In the genomic region with DNA sequence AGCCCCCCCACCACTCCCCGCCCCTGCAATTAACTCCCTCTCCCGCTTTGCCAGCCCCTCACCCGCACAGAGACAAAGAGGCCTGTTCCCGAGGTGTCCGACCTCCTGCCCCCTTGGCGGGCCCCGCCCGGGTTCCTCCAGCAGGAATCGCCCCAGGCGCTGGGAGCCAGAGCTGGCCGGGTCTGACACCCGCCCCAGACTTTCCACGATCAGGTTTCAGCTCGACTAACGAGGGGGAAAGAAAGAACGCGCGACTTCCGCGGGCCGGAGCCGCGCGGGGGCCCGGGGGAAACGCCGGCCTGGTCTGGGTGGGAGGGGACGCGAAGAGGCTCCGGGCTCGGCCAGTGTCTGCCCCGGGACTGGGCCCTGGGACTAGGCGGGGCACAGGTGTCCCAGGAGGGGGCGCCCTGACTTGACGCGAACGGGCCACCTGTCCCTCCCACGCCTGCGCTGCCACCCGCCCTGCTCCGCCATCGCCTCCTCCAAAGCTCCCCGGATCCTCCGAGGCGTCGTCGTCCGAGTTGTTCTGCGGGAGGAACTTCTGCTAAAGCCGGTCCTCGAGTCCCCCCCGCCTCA, we compare ENCODE assay signal across 8 cellular contexts. TPM values are rescaled to one million over a fixed set of nuclear protein-coding genes. Genes with fewer than 3 reads are reported as not detected.
A peak's percentile ranks its signal among the peaks of the same experiment; 100 is the strongest.
DNase-seq lines count a peak whose midpoint lies in the region; ATAC-seq and TF ChIP-seq lines count a peak whose summit lies in the region.

No MANE protein-coding gene starts in this region.

- H3K9ac ChIP-seq in KMS-11: peak overlapping the region; percentile 19; the same call in 1 of the 2 replicates
- peak overlapping the region in 3 of 5 donors; percentile 5 to 56 (median 45) for H3K9ac ChIP-seq in subcutaneous abdominal adipose tissue (ENCODE audit: low read length in 5 of 5)

- DNase-seq in A673 (ENCODE audit: low spot score) (no peak), epithelial cell of proximal tubule (ENCODE audit: low read depth) (no peak), myocyte (ENCODE audit: low read depth) (peak; percentile 38)
- peak; percentile 23 to 34 for DNase-seq in activated CD4-positive, alpha-beta T cell treated with anti-CD3 and anti-CD28 coated beads, Interleukin-2, amount 50 U/mL, for 4 hours

- POLR2A ChIA-PET in A673 (lab: Charles Lee; ENCODE audit: low non-redundant PET): no interaction called here

- H3K4me3 ChIP-seq in A673 (ENCODE audit: low read depth, low read length, poor library complexity, severe bottlenecking) (peak overlapping the region; percentile 47), KMS-11 (IDR thresholded peaks at IDR 0.05; ENCODE audit: insufficient read depth, low read depth, low read length) (peak overlapping the region; percentile 51), epithelial cell of proximal tubule (ENCODE audit: low read depth, low read length) (peak overlapping the region; percentile 56), subcutaneous abdominal adipose tissue (ENCODE audit: low read depth in 1 of 5, low read length in 5 of 5) (peak overlapping the region in 4 of 5 donors; percentile 36 to 65 (median 59))

- CTCF ChIA-PET in A673 (lab: Charles Lee): interaction anchor here (0.9 kb wide), 1 partner anchor 42 kb away, joined by 14 read pairs; no protein-coding TSS in a partner anchor

- H4K20me1 ChIP-seq in KMS-11 (ENCODE audit: insufficient read depth): no peaks in the 10 kb centered on the region

- no peaks in the 10 kb centered on the region for H3K27me3 ChIP-seq in A673 (replicated peaks; ENCODE audit: insufficient read depth, low read depth, low read length, poor library complexity)
- H3K27me3 ChIP-seq in KMS-11 (ENCODE audit: insufficient read depth, low read depth): no peaks in the 10 kb centered on the region
- peaks cover 0 to 2% (median 0%) of the 10 kb centered on the region in 5 donors for H3K27me3 ChIP-seq in subcutaneous abdominal adipose tissue (ENCODE audit: control insufficient read depth in 5 of 5, insufficient read depth in 4 of 5, low read length in 5 of 5)

- H3K4me1 ChIP-seq in A673 (ENCODE audit: insufficient read depth, low read length, poor library complexity, severe bottlenecking): peaks cover 58% of the 10 kb centered on the region
- no peaks in the 10 kb centered on the region for H3K4me1 ChIP-seq in KMS-11 (ENCODE audit: low read depth, poor library complexity, severe bottlenecking)
- peaks cover 6 to 45% (median 41%) of the 10 kb centered on the region in 5 donors for H3K4me1 ChIP-seq in subcutaneous abdominal adipose tissue (ENCODE audit: control insufficient read depth in 5 of 5, insufficient read depth in 5 of 5, low read length in 5 of 5)

- peak overlapping the region; percentile 94 for H3K27ac ChIP-seq in A673 (ENCODE audit: low read depth, low read length, poor library complexity, severe bottlenecking)
- no peak overlapping the region for H3K27ac ChIP-seq in KMS-11
- H3K27ac ChIP-seq in subcutaneous abdominal adipose tissue (ENCODE audit: low read depth, low read length): peak overlapping the region; percentile 41

- H3K9me3 ChIP-seq in A673 (ENCODE audit: low read depth, low read length, poor library complexity, severe bottlenecking) (no peaks in the 10 kb centered on the region), subcutaneous abdominal adipose tissue (ENCODE audit: control insufficient read depth in 5 of 5, low read length in 5 of 5) (no peaks in the 10 kb centered on the region)

- TF ChIP-seq CTCF in A673 (conservative IDR thresholded peaks at IDR 0.05; ENCODE audit: low read depth, low read length) (peak; percentile 38), KMS-11 (conservative IDR thresholded peaks at IDR 0.05; ENCODE audit: low read depth, low read length) (peak; percentile 51), epithelial cell of proximal tubule (conservative IDR thresholded peaks at IDR 0.05; ENCODE audit: low read depth, low read length) (peak; percentile 51)

- TSS peak; percentile 70 for BruUV-seq in A673 (replicated peaks; lab: Mats Ljungman, UMichigan)

- ATAC-seq in GM18505 (IDR thresholded peaks at IDR 0.05; ENCODE audit: unreplicated experiment) (peak; percentile 68), GM19324 (IDR thresholded peaks at IDR 0.05; ENCODE audit: low FRiP score, unreplicated experiment) (no peak)

- H3K36me3 ChIP-seq in A673 (ENCODE audit: insufficient read depth, low read length, poor library complexity, severe bottlenecking) (no peaks in the 10 kb centered on the region), KMS-11 (ENCODE audit: insufficient read depth) (no peaks in the 10 kb centered on the region), subcutaneous abdominal adipose tissue (ENCODE audit: control insufficient read depth in 5 of 5, insufficient read depth in 5 of 5, low read length in 5 of 5) (no peaks in the 10 kb centered on the region)

- peak overlapping the region; percentile 66 for H3K4me2 ChIP-seq in KMS-11

- H3K79me2 ChIP-seq in KMS-11 (ENCODE audit: insufficient read depth, low read depth): no peaks in the 10 kb centered on the region

- peak overlapping the region; percentile 85 for H2AFZ ChIP-seq in KMS-11 (ENCODE audit: low read depth)

- TF ChIP-seq POLR2A in GM18505 (IDR thresholded peaks at IDR 0.05; ENCODE audit: borderline replicate concordance, extremely low read depth, insufficient read depth, insufficient read length): no peak

- intact Hi-C loops in A673 (cut with micrococcal nuclease; ENCODE audit: unreplicated experiment): loop anchor here (5.0 kb wide), 2 partner anchors 40 to 55 kb away; no protein-coding TSS in a partner anchor

RNA-seq across cellular contexts. Expression of gene HHAT, which starts 36.3 kb away (rescaled TPM):
- 2.7 and 3.0 TPM in 2 replicates for total RNA-seq in A673 (2021)
- 10.9 and 13.7 TPM in 2 replicates for total RNA-seq in epithelial cell of proximal tubule
- total RNA-seq in myocyte: 24.8 and 36.5 TPM in 2 replicates
- 37.1 TPM for polyA plus RNA-seq in myocyte (2012)

RNA-seq across cellular contexts. Expression of gene SERTAD4, which starts 59.8 kb away (rescaled TPM):
- total RNA-seq in A673 (2021): 8.0 and 12.2 TPM in 2 replicates
- 8.7 and 12.7 TPM in 2 replicates for total RNA-seq in epithelial cell of proximal tubule
- 0.05 TPM in 1 of 2 replicates, not detected in the other for total RNA-seq in myocyte
- polyA plus RNA-seq in myocyte (2012): 9.1 TPM

Comparison
In these comparisons a context has a peak if more than half of its experiments do, and no peak if none do; other contexts are left out.
1. DNase-seq: peak in activated CD4-positive, alpha-beta T cell treated with anti-CD3 and anti-CD28 coated beads, Interleukin-2, amount 50 U/mL, for 4 hours (2 of 2) and myocyte (single experiment); none in A673 (single experiment) and epithelial cell of proximal tubule (single experiment).
2. Peak in every context shown above with its lines, with median percentiles within 50 percentile points of each other: H3K4me3 ChIP-seq and CTCF ChIP-seq.